ENCODE assay signal across 21 cellular contexts in genomic region chr1:116002781-116003455, GRCh38. TPM values are rescaled to one million over a fixed set of nuclear protein-coding genes. Genes with fewer than 3 reads are reported as not detected.
DNase-seq lines count a peak whose midpoint lies in the region; ATAC-seq lines count a peak whose summit lies in the region.
"Had no signal": no experiment of that assay in that cellular context is flagged by ENCODE, and none has a peak within 500 bp of the region (broad histone marks: within the 10 kb centered on the region; RNA-seq: fewer than 3 reads in every experiment).

No MANE protein-coding gene starts in this region.

- no peaks in the 10 kb centered on the region for H3K9me3 ChIP-seq in right cardiac atrium (ENCODE audit: control insufficient read depth, low read length)

- intact Hi-C loops in left ventricle myocardium superior (cut with micrococcal nuclease) (no loop called here), right cardiac atrium (cut with DNase I) (no loop called here)

- ATAC-seq in left ventricle myocardium superior, result peak; percentile 35
- ATAC-seq in right cardiac atrium, result no peak
- no peak for ATAC-seq in GM19035 (IDR thresholded peaks at IDR 0.05; ENCODE audit: unreplicated experiment)
- ATAC-seq: gastrocnemius medialis; naive thymus-derived CD4-positive, alpha-beta T cell had no signal

- DNase-seq in left ventricle myocardium superior (no peak), right cardiac atrium (no peak), caudate nucleus (lab: John Stamatoyannopoulos, UW) (peak in 46 of 61 donors; percentile 15 to 75 (median 51)), midbrain (lab: John Stamatoyannopoulos, UW) (peak; percentile 83), DMS79 treated with DMSO at 0.1 percent for 48 hours (lab: John Stamatoyannopoulos, UW) (no peak), GOT3 (lab: John Stamatoyannopoulos, UW) (no peak), AML-193 (lab: John Stamatoyannopoulos, UW) (no peak)
- DNase-seq: activated CD4-positive, alpha-beta T cell treated with anti-CD3 and anti-CD28 coated beads for 4 hours; activated CD8-positive, alpha-beta memory T cell treated with anti-CD3 and anti-CD28 coated beads, Interleukin-2, amount 50 U/mL, for 4 hours; activated gamma-delta T cell treated with Interleukin-2 at 50 U/mL for 16 hours; CD4-positive, alpha-beta T cell; dermis blood vessel endothelial cell; gastrocnemius medialis; left lung; naive thymus-derived CD4-positive, alpha-beta T cell; NCI-H1436 treated with DMSO at 0.1 percent for 48 hours; NCI-H2227 treated with DMSO at 0.1 percent for 48 hours; SW 1271 had no signal

- 89% methylated on average over 1 of the region's 1 CpG for WGBS in right cardiac atrium

- peaks cover 6% of the 10 kb centered on the region for H3K4me1 ChIP-seq in right cardiac atrium (ENCODE audit: control insufficient read depth, insufficient read depth, low read length)
- H3K4me1 ChIP-seq: gastrocnemius medialis had no signal

- no peak overlapping the region for H3K27ac ChIP-seq in right cardiac atrium (ENCODE audit: low read length)
- H3K27ac ChIP-seq in caudate nucleus (ENCODE audit: low read depth, low read length), result peak overlapping the region; percentile 81
- H3K27ac ChIP-seq: gastrocnemius medialis, GM23248, left lung had no signal

- no peaks in the 10 kb centered on the region for H3K27me3 ChIP-seq in right cardiac atrium (ENCODE audit: control insufficient read depth, insufficient read depth)
- H3K27me3 ChIP-seq: gastrocnemius medialis, left lung had no signal

- H3K4me3 ChIP-seq in right cardiac atrium (ENCODE audit: low read length), result no peak overlapping the region
- H3K4me3 ChIP-seq: gastrocnemius medialis, GM23248, left lung had no signal

RNA-seq across cellular contexts. Expression of gene SLC22A15, which starts 26.6 kb away (rescaled TPM):
- total RNA-seq in left ventricle myocardium superior (11.5 TPM), right cardiac atrium (1 to 10 TPM; 4.5 to 9.3 (median 5.6) TPM)
- polyA plus RNA-seq in right cardiac atrium, result 3.5 TPM
- total RNA-seq: pulmonary artery endothelial cell had no signal
- polyA plus RNA-seq: naive thymus-derived CD4-positive, alpha-beta T cell had no signal

Comparison
In these comparisons a context has a peak if more than half of its experiments do, and no peak if none do; other contexts are left out.
1. DNase-seq: peak in caudate nucleus (46 of 61) and midbrain (single experiment); none in left ventricle myocardium superior (single experiment), right cardiac atrium (0 of 3), DMS79 treated with DMSO at 0.1 percent for 48 hours (single experiment), GOT3 (single experiment) and AML-193 (0 of 2).